21 cellular contexts compared by ENCODE assay signal in the genomic region with DNA sequence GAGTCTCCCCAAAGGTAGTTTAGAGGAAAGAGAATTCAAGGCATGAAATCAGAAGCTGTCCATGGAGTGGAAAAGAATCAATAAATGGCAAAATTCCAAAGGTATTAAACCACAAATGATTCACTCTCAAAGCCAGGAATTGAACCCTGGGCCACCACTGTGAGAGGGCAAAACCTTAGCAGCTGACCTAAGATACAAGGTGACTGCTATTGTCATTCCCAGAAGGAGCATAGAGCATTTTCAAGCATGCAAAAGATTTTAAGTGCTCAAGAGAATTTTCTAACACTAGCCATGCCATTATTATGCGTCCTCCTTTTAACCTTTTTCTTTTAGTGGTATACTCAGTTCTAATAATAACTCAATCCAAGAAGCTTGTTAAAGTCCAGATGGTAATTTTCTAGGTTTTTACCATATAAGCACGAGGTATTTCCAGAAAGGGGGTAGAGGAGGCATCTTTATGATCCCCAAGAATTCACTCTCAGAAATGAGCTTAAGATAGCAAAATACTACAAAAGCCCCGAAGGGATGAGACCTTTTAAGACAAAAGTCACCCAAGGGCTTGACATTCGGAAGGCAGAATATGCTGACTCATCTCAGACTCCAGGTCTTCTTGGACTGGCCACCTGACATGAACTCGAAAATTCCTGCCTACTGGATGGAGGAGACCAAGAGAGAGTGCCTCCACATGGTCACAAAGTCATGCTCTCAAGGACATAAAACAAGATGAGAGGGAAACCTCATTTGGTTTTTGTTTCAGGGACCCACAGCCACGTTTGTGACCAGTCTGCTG. TPM values are rescaled to one million over a fixed set of nuclear protein-coding genes. Genes with fewer than 3 reads are reported as not detected.
DNase-seq lines count a peak whose midpoint lies in the region; ATAC-seq, FAIRE-seq and TF ChIP-seq lines count a peak whose summit lies in the region.
"Had no signal": no experiment of that assay in that cellular context is flagged by ENCODE, and none has a peak within 500 bp of the region (broad histone marks: within the 10 kb centered on the region; RNA-seq: fewer than 3 reads in every experiment).

No MANE protein-coding gene starts in this region.

- H3K27me3 Mint-ChIP-seq in Calu3 (ENCODE audit: unreplicated experiment) (no peaks in the 10 kb centered on the region), astrocyte (ENCODE audit: low read depth, unreplicated experiment) (no peaks in the 10 kb centered on the region)
- H3K27me3 Mint-ChIP-seq: CD4-positive, alpha-beta T cell had no signal

- H3K4me3 Mint-ChIP-seq in Calu3 (ENCODE audit: low read depth, unreplicated experiment) (no peak overlapping the region), astrocyte (ENCODE audit: unreplicated experiment) (no peak overlapping the region)
- H3K4me3 Mint-ChIP-seq: CD4-positive, alpha-beta T cell; GM23338; HFFc6 had no signal

- no peaks in the 10 kb centered on the region for H3K36me3 ChIP-seq in HAP-1 (replicated peaks)
- H3K36me3 ChIP-seq in astrocyte (ENCODE audit: insufficient read depth, low read length) = no peaks in the 10 kb centered on the region
- no peaks in the 10 kb centered on the region for H3K36me3 ChIP-seq in HepG2 (replicated peaks in 1 of 2; ENCODE audit: control insufficient read depth in 1 of 2, insufficient read depth in 2 of 2, low read length in 2 of 2)

- DNase-seq in Calu3 (peak; percentile 2), HAP-1 (ENCODE audit: low spot score in 2 of 2) (peak; percentile 16 to 34), astrocyte (ENCODE audit: low read depth) (no peak), HepG2 (ENCODE audit: low spot score) (no peak), NCI-H2196 treated with DMSO at 0.1 percent for 48 hours (lab: John Stamatoyannopoulos, UW; ENCODE audit: unreplicated experiment) (no peak), NCI-H1930 (lab: John Stamatoyannopoulos, UW) (no peak)
- DNase-seq in activated T-cell treated with anti-CD3 and anti-CD28 coated beads, Interleukin-2, amount 50 U/mL, for 1 hour = no peak
- DNase-seq: AML-193; CD4-positive, alpha-beta T cell; DMS79 treated with DMSO at 0.1 percent for 48 hours; GF-D8; HFFc6 had no signal

- H3K79me2 ChIP-seq in astrocyte (ENCODE audit: insufficient read depth, low read length) = no peaks in the 10 kb centered on the region
- no peaks in the 10 kb centered on the region for H3K79me2 ChIP-seq in HepG2 (ENCODE audit: insufficient read depth, low read length)

- H3K9me3 Mint-ChIP-seq in Calu3 (ENCODE audit: low read depth, unreplicated experiment) (peaks cover 2% of the 10 kb centered on the region), astrocyte (ENCODE audit: unreplicated experiment) (no peaks in the 10 kb centered on the region)
- H3K9me3 Mint-ChIP-seq: CD4-positive, alpha-beta T cell; HFFc6 had no signal

- no peak for ATAC-seq in HepG2
- ATAC-seq: GM12878, GM23338, HCT116 had no signal

- intact Hi-C loops in Calu3 (cut with micrococcal nuclease; ENCODE audit: unreplicated experiment) (no loop called here), HepG2 (cut with micrococcal nuclease; ENCODE audit: unreplicated experiment) (no loop called here)

- peak; percentile 78 for FAIRE-seq in astrocyte (lab: Jason Lieb, UNC)
- no peak for FAIRE-seq in HepG2 (lab: Jason Lieb, UNC)
- FAIRE-seq: GM12878, GM18507, H54, HTR-8/SVneo had no signal

- H2AFZ ChIP-seq in astrocyte (ENCODE audit: low read depth, low read length) (no peak overlapping the region), HepG2 (ENCODE audit: low read length) (no peak overlapping the region)
- H2AFZ ChIP-seq: GM23338 had no signal

- BruUV-seq in Calu3 (replicated peaks; lab: Mats Ljungman, UMichigan) = no TSS peak
- BruUV-seq in HepG2 (replicated peaks; lab: Mats Ljungman, UMichigan) = no TSS peak

- TF ChIP-seq POLR2A in HepG2 (IDR thresholded peaks at IDR 0.05; ENCODE audit: insufficient read depth in 1 of 2, low read depth in 2 of 2, low read length in 2 of 2) = no peak

- no peaks in the 10 kb centered on the region for H3K36me3 Mint-ChIP-seq in Calu3 (ENCODE audit: insufficient read depth, unreplicated experiment)
- H3K36me3 Mint-ChIP-seq in astrocyte (ENCODE audit: low read depth, unreplicated experiment) = no peaks in the 10 kb centered on the region

- H3K4me1 ChIP-seq in HAP-1 (0 out of 2 replicates have a peak, but pooled peaks cover 2% of the 10 kb centered on the region), astrocyte (ENCODE audit: insufficient read depth, low read length) (no peaks in the 10 kb centered on the region), HepG2 (ENCODE audit: insufficient read depth, low read length) (no peaks in the 10 kb centered on the region)

- H3K4me1 Mint-ChIP-seq in Calu3 (ENCODE audit: low read depth, unreplicated experiment) (peaks cover 19% of the 10 kb centered on the region), astrocyte (ENCODE audit: low read depth, unreplicated experiment) (no peaks in the 10 kb centered on the region)
- H3K4me1 Mint-ChIP-seq: GM23338 had no signal

- POLR2A ChIA-PET in HepG2 (lab: Yijun Ruan, JAX) = no interaction called here

- no peak overlapping the region for H3K4me3 ChIP-seq in HAP-1
- H3K4me3 ChIP-seq in astrocyte (ENCODE audit: insufficient read depth, low read depth, low read length) = no peak overlapping the region
- no peak overlapping the region for H3K4me3 ChIP-seq in HepG2 (replicated peaks in 1 of 3; ENCODE audit: insufficient read depth in 1 of 3, low read depth in 2 of 3, low read length in 3 of 3)
- H3K4me3 ChIP-seq: GM12878, GM23338 had no signal

- H3K27me3 ChIP-seq in HAP-1 (ENCODE audit: low read depth) (no peaks in the 10 kb centered on the region), astrocyte (ENCODE audit: insufficient read depth, low read length) (no peaks in the 10 kb centered on the region), HepG2 (ENCODE audit: control insufficient read depth in 1 of 2, insufficient read depth in 2 of 2, low read length in 2 of 2) (no peaks in the 10 kb centered on the region)

- TF ChIP-seq RAD21 in HepG2 (CRISPR knock-in tag; IDR thresholded peaks at IDR 0.05) = no peak

- no peak for TF ChIP-seq EP300 in HepG2 (IDR thresholded peaks at IDR 0.05; ENCODE audit: low read depth in 2 of 2, low read length in 2 of 2)
- no peak for TF ChIP-seq EP300 in HepG2 (CRISPR knock-in tag; IDR thresholded peaks at IDR 0.05; ENCODE audit: borderline replicate concordance)

- no peak overlapping the region for H3K27ac Mint-ChIP-seq in Calu3 (ENCODE audit: unreplicated experiment)
- H3K27ac Mint-ChIP-seq in astrocyte (ENCODE audit: unreplicated experiment) = no peak overlapping the region
- H3K27ac Mint-ChIP-seq: CD4-positive, alpha-beta T cell; GM23338; HFFc6 had no signal

- H4K20me1 ChIP-seq in astrocyte (ENCODE audit: insufficient read depth, low read length) = no peaks in the 10 kb centered on the region
- H4K20me1 ChIP-seq in HepG2 (ENCODE audit: insufficient read depth, low read length) = no peaks in the 10 kb centered on the region

- no peak overlapping the region for H3K9ac ChIP-seq in astrocyte (ENCODE audit: low read length)
- H3K9ac ChIP-seq in HepG2 (ENCODE audit: insufficient read depth, low read depth, low read length) = no peak overlapping the region
- H3K9ac ChIP-seq: KMS-11 had no signal

- WGBS in HepG2 (ENCODE audit: low lambda C conversion rate) = 19% methylated on average over 6 of the region's 6 CpGs

- H3K4me2 ChIP-seq in astrocyte (ENCODE audit: low read length) (no peak overlapping the region), HepG2 (ENCODE audit: low read depth, low read length) (no peak overlapping the region)
- H3K4me2 ChIP-seq: GM23338, KMS-11 had no signal

- in situ Hi-C loops in HAP-1 (cut with MboI; ENCODE audit: low sequenced_read_pairs) (no loop called here), HepG2 (cut with HindIII; ENCODE audit: extremely low pct_ligation_motif_present, low pct_unique_long_range_greater_than_20kb) (no loop called here)

- H3K27ac ChIP-seq in astrocyte (ENCODE audit: low read depth, low read length) (no peak overlapping the region), HepG2 (ENCODE audit: extremely low read length, insufficient read depth, low read length) (no peak overlapping the region)
- H3K27ac ChIP-seq: C4-2B, KMS-11 had no signal

- H3K9me3 ChIP-seq in HAP-1 (no peaks in the 10 kb centered on the region), astrocyte (ENCODE audit: insufficient read depth, low read depth, low read length) (no peaks in the 10 kb centered on the region), HepG2 (ENCODE audit: low read length) (no peaks in the 10 kb centered on the region)

- TF ChIP-seq CTCF in Calu3 (IDR thresholded peaks at IDR 0.05; ENCODE audit: unreplicated experiment) = no peak
- TF ChIP-seq CTCF in astrocyte (IDR thresholded peaks at IDR 0.05; ENCODE audit: insufficient read depth, low read depth, low read length) = no peak
- TF ChIP-seq CTCF in HepG2 (CRISPR knock-in tag; IDR thresholded peaks at IDR 0.05) = no peak

- CTCF ChIA-PET in Calu3 (lab: Charles Lee) (interaction anchor here (0.9 kb wide), 1 partner anchor 39 kb away, joined by 3 read pairs; no protein-coding TSS in a partner anchor), HepG2 (lab: Yijun Ruan, JAX; ENCODE audit: low intra/inter-chr PET ratio, low total read pairs) (no interaction called here)

RNA-seq across cellular contexts. Expression of a gene that starts 13.8 kb away (rescaled TPM):
- total RNA-seq in Calu3 (2022) (not detected in 2 replicates), astrocyte (not detected in 2 replicates), HepG2 (2016; rRNA removed; fragmentation: Illumina TruSeq; extraction: Trizol) (not detected in 2 replicates)
- not detected in 2 replicates for total RNA-seq in HepG2 (2016; cell fraction: cytosol; rRNA removed; fragmentation: Illumina TruSeq; extraction: Trizol; ENCODE audit: low read depth)
- total RNA-seq in HepG2 (2016; cell fraction: insoluble cytoplasmic fraction; rRNA removed; fragmentation: Illumina TruSeq; extraction: Trizol) = not detected in 2 replicates
- total RNA-seq in HepG2 (2016; cell fraction: membrane; rRNA removed; fragmentation: Illumina TruSeq; extraction: Trizol) = not detected in 2 replicates
- not detected in 2 replicates for total RNA-seq in HepG2 (2016; cell fraction: nucleus; rRNA removed; fragmentation: Illumina TruSeq; extraction: Trizol)
- polyA plus RNA-seq in HepG2 (2011; rRNA removed) = not detected in 2 replicates
- not detected in 2 replicates for polyA plus RNA-seq in HepG2 (2011; cell fraction: cytosol; rRNA removed)
- polyA plus RNA-seq in HepG2 (2011; cell fraction: nucleus; rRNA removed) = not detected in 2 replicates
- not detected in 2 replicates for polyA plus RNA-seq in HepG2 (2012)
- polyA plus RNA-seq in HepG2 (2016; cell fraction: cytosol; fragmentation: Illumina TruSeq; extraction: Trizol; ENCODE audit: low read depth) = not detected in 2 replicates
- polyA plus RNA-seq in HepG2 (2016; cell fraction: insoluble cytoplasmic fraction; fragmentation: Illumina TruSeq; extraction: Trizol; ENCODE audit: low read depth) = not detected in 2 replicates
- polyA plus RNA-seq in HepG2 (2016; cell fraction: membrane; fragmentation: Illumina TruSeq; extraction: Trizol; ENCODE audit: low read depth) = not detected in 2 replicates
- not detected in 2 replicates for polyA plus RNA-seq in HepG2 (2016; cell fraction: nucleus; fragmentation: Illumina TruSeq; extraction: Trizol; ENCODE audit: insufficient read depth, low read depth)
- not detected in 2 replicates for polyA minus RNA-seq in HepG2 (2011; rRNA and poly(A)+ RNA removed; ENCODE audit: low replicate concordance)
- polyA minus RNA-seq in HepG2 (2011; cell fraction: cytosol; rRNA and poly(A)+ RNA removed) = not detected in 2 replicates
- polyA minus RNA-seq in HepG2 (2011; cell fraction: nucleus; rRNA and poly(A)+ RNA removed) = not detected in 2 replicates
- total RNA-seq: CD4-positive, alpha-beta T cell; GM23338 had no signal
- polyA plus RNA-seq: BJ, GM23338 had no signal

RNA-seq across cellular contexts. Expression of a gene that starts 58.4 kb away (rescaled TPM):
- not detected in 2 replicates for total RNA-seq in Calu3 (2022)
- total RNA-seq in astrocyte = not detected in 2 replicates
- not detected in 2 replicates for total RNA-seq in HepG2 (2016; rRNA removed; fragmentation: Illumina TruSeq; extraction: Trizol)
- total RNA-seq in HepG2 (2016; cell fraction: cytosol; rRNA removed; fragmentation: Illumina TruSeq; extraction: Trizol; ENCODE audit: low read depth) = not detected in 2 replicates
- total RNA-seq in HepG2 (2016; cell fraction: insoluble cytoplasmic fraction; rRNA removed; fragmentation: Illumina TruSeq; extraction: Trizol) = not detected in 2 replicates
- not detected in 2 replicates for total RNA-seq in HepG2 (2016; cell fraction: membrane; rRNA removed; fragmentation: Illumina TruSeq; extraction: Trizol)
- total RNA-seq in HepG2 (2016; cell fraction: nucleus; rRNA removed; fragmentation: Illumina TruSeq; extraction: Trizol) = not detected in 2 replicates
- polyA plus RNA-seq in HepG2 (2011; rRNA removed) = not detected in 2 replicates
- not detected in 2 replicates for polyA plus RNA-seq in HepG2 (2011; cell fraction: cytosol; rRNA removed)
- not detected in 2 replicates for polyA plus RNA-seq in HepG2 (2011; cell fraction: nucleus; rRNA removed)
- not detected in 2 replicates for polyA plus RNA-seq in HepG2 (2012)
- not detected in 2 replicates for polyA plus RNA-seq in HepG2 (2016; cell fraction: cytosol; fragmentation: Illumina TruSeq; extraction: Trizol; ENCODE audit: low read depth)
- polyA plus RNA-seq in HepG2 (2016; cell fraction: insoluble cytoplasmic fraction; fragmentation: Illumina TruSeq; extraction: Trizol; ENCODE audit: low read depth) = not detected in 2 replicates
- not detected in 2 replicates for polyA plus RNA-seq in HepG2 (2016; cell fraction: membrane; fragmentation: Illumina TruSeq; extraction: Trizol; ENCODE audit: low read depth)
- polyA plus RNA-seq in HepG2 (2016; cell fraction: nucleus; fragmentation: Illumina TruSeq; extraction: Trizol; ENCODE audit: insufficient read depth, low read depth) = not detected in 2 replicates
- polyA minus RNA-seq in HepG2 (2011; rRNA and poly(A)+ RNA removed; ENCODE audit: low replicate concordance) = not detected in 2 replicates
- polyA minus RNA-seq in HepG2 (2011; cell fraction: cytosol; rRNA and poly(A)+ RNA removed) = not detected in 2 replicates
- not detected in 2 replicates for polyA minus RNA-seq in HepG2 (2011; cell fraction: nucleus; rRNA and poly(A)+ RNA removed)
- total RNA-seq: CD4-positive, alpha-beta T cell; GM12878; GM23338; HFFc6 had no signal
- polyA plus RNA-seq: BJ, GM12878, GM23338 had no signal

Comparison
In these comparisons a context has a peak if more than half of its experiments do, and no peak if none do; other contexts are left out.
1. DNase-seq: peak in Calu3 (single experiment) and HAP-1 (2 of 2); none in astrocyte (single experiment), HepG2 (single experiment), NCI-H2196 treated with DMSO at 0.1 percent for 48 hours (single experiment), NCI-H1930 (0 of 2) and activated T-cell treated with anti-CD3 and anti-CD28 coated beads, Interleukin-2, amount 50 U/mL, for 1 hour (single experiment).